In genomic region chr2:22932288-22932687, GRCh38 we compare ENCODE assay signal across 29 cellular contexts.
"Had no signal": no experiment of that assay in that cellular context is flagged by ENCODE, and none has a peak within 500 bp of the region (broad histone marks: within the 10 kb centered on the region; RNA-seq: fewer than 3 reads in every experiment).

No MANE protein-coding gene starts in this region.

- H3K79me2 ChIP-seq: parathyroid adenoma had no signal

- H3K4me3 ChIP-seq: neural progenitor cell, ovary, psoas muscle, skin epidermis, smooth muscle cell, spleen, stomach, tibial artery, transverse colon, upper lobe of right lung, uterus had no signal

- H3K27me3 ChIP-seq: neural progenitor cell, ovary, spleen, stomach, tibial artery, transverse colon, upper lobe of right lung, uterus had no signal

- H3K4me1 Mint-ChIP-seq: naive thymus-derived CD4-positive, alpha-beta T cell; natural killer cell; nephron; stimulated activated naive B cell treated with anti-CD40 and anti-IgM and Interleukin-4, amounts not matched to agents 10 μg/mL and 1 μg/mL and 100 μg/mL, for 72 hours had no signal

- DNase-seq: naive thymus-derived CD4-positive, alpha-beta T cell; natural killer cell; occipital lobe; ovary; posterior cingulate gyrus; psoas muscle; right cardiac atrium; spleen; stimulated activated CD4-positive, alpha-beta T cell treated with anti-CD3 and anti-CD28 coated beads, Interleukin-12 subunit alpha, Interleukin-12 subunit beta, amount 100 ng/mL, for 4 hours; stimulated activated CD4-positive, alpha-beta T cell treated with anti-CD3 and anti-CD28 coated beads, Interleukin-1b, Interleukin-23, amount 100 ng/mL, for 48 hours; stimulated activated CD4-positive, alpha-beta T cell treated with anti-CD3 and anti-CD28 coated beads, Interleukin-4, amount 100 ng/mL, for 1 hour; stimulated activated CD4-positive, alpha-beta T cell treated with anti-CD3 and anti-CD28 coated beads, Interleukin-4, amount 100 ng/mL, for 4 hours; stimulated activated CD8-positive, alpha-beta memory T cell treated with anti-CD3 and anti-CD28 coated beads, Interleukin-4, amount 100 ng/mL, for 48 hours; stimulated activated naive B cell treated with anti-CD40 and anti-IgM and Interleukin-4, amounts not matched to agents 10 μg/mL and 1 μg/mL and 100 μg/mL, for 72 hours; stimulated activated naive CD4-positive, alpha-beta T cell treated with Interleukin-2 at 50 U/mL for 16 hours; stomach; tibial artery; transverse colon; upper lobe of right lung; uterus had no signal

- H3K27ac ChIP-seq: neural progenitor cell, ovary, parathyroid adenoma, psoas muscle, skin epidermis, spleen, stomach, tibial artery, transverse colon, upper lobe of right lung, uterus had no signal

- H3K27me3 Mint-ChIP-seq: progenitor cell of endocrine pancreas; stimulated activated naive B cell treated with anti-CD40 and anti-IgM and Interleukin-4, amounts not matched to agents 10 μg/mL and 1 μg/mL and 100 μg/mL, for 72 hours; type B pancreatic cell had no signal

- H3K36me3 ChIP-seq: neural progenitor cell, ovary, spleen, stomach, tibial artery, transverse colon, upper lobe of right lung, uterus had no signal

- H3K4me3 Mint-ChIP-seq: naive thymus-derived CD4-positive, alpha-beta T cell; natural killer cell; nephron; neural progenitor cell; stimulated activated naive B cell treated with anti-CD40 and anti-IgM and Interleukin-4, amounts not matched to agents 10 μg/mL and 1 μg/mL and 100 μg/mL, for 72 hours; stimulated activated naive CD8-positive, alpha-beta T cell treated with anti-CD3 and anti-CD28 coated beads, Interleukin-15, Interleukin-2, amounts not matched to agents 100 ng/mL and 50 ng/mL, for 24 hours; type B pancreatic cell had no signal

- H3K9me3 Mint-ChIP-seq: nephron; neural progenitor cell; stimulated activated naive CD8-positive, alpha-beta T cell treated with anti-CD3 and anti-CD28 coated beads, Interleukin-15, Interleukin-2, amounts not matched to agents 100 ng/mL and 50 ng/mL, for 24 hours; type B pancreatic cell had no signal

- H3K4me1 ChIP-seq: neural progenitor cell, parathyroid adenoma, psoas muscle, spleen, stomach, tibial artery, upper lobe of right lung, uterus had no signal

- H3K36me3 Mint-ChIP-seq: neural progenitor cell; stimulated activated naive B cell treated with anti-CD40 and anti-IgM and Interleukin-4, amounts not matched to agents 10 μg/mL and 1 μg/mL and 100 μg/mL, for 72 hours; type B pancreatic cell had no signal

- H3K4me2 ChIP-seq: neural progenitor cell, smooth muscle cell had no signal

- H3K27ac Mint-ChIP-seq: naive thymus-derived CD4-positive, alpha-beta T cell; natural killer cell; nephron; neural progenitor cell; progenitor cell of endocrine pancreas; stimulated activated naive B cell treated with anti-CD40 and anti-IgM and Interleukin-4, amounts not matched to agents 10 μg/mL and 1 μg/mL and 100 μg/mL, for 72 hours; stimulated activated naive CD8-positive, alpha-beta T cell treated with anti-CD3 and anti-CD28 coated beads, Interleukin-15, Interleukin-2, amounts not matched to agents 100 ng/mL and 50 ng/mL, for 24 hours; type B pancreatic cell had no signal

- ATAC-seq: naive thymus-derived CD4-positive, alpha-beta T cell; natural killer cell; psoas muscle; right cardiac atrium; sciatic nerve; stimulated activated naive B cell treated with anti-CD40 and anti-IgM and Interleukin-4, amounts not matched to agents 10 μg/mL and 1 μg/mL and 100 μg/mL, for 72 hours; upper lobe of right lung had no signal

- H3K9me3 ChIP-seq: ovary, psoas muscle, spleen, stomach, tibial artery, transverse colon, upper lobe of right lung, uterus had no signal

- H2AFZ ChIP-seq: neural progenitor cell, parathyroid adenoma had no signal
